ENCODE assay signal across 9 cellular contexts in genomic region chr9:76904661-76905457, GRCh38. TPM values are rescaled to one million over a fixed set of nuclear protein-coding genes. Genes with fewer than 3 reads are reported as not detected.
DNase-seq lines count a peak whose midpoint lies in the region; ATAC-seq and TF ChIP-seq lines count a peak whose summit lies in the region.
"Had no signal": no experiment of that assay in that cellular context is flagged by ENCODE, and none has a peak within 500 bp of the region (broad histone marks: within the 10 kb centered on the region; RNA-seq: fewer than 3 reads in every experiment).

No MANE protein-coding gene starts in this region.

- DNase-seq in NCI-H146 (lab: John Stamatoyannopoulos, UW) (peak; percentile 28), NCI-H146 treated with DMSO at 0.1 percent for 48 hours (lab: John Stamatoyannopoulos, UW; ENCODE audit: unreplicated experiment) (no peak), chondrocyte (ENCODE audit: low spot score) (no peak), mesendoderm (no peak), tibial artery (no peak)
- no peak for DNase-seq in stimulated activated naive CD8-positive, alpha-beta T cell treated with anti-CD3 and anti-CD28 coated beads, Interleukin-15, Interleukin-2, amounts not matched to agents 100 U/mL and 50 U/mL, for 24 hours
- DNase-seq: erythroblast had no signal

- H4K8ac ChIP-seq in mesendoderm (ENCODE audit: low read depth, low read length): no peak overlapping the region

- H3K18ac ChIP-seq in mesendoderm (ENCODE audit: low read length): no peak overlapping the region

- no peaks in the 10 kb centered on the region for H3K9me3 ChIP-seq in tibial artery

- no peak overlapping the region for H3K56ac ChIP-seq in mesendoderm (ENCODE audit: low read length)

- TF ChIP-seq CTCF in chondrocyte (IDR thresholded peaks at IDR 0.05) (no peak), tibial artery (IDR thresholded peaks at IDR 0.05) (no peak)

- H4K5ac ChIP-seq in mesendoderm (ENCODE audit: low read length): no peak overlapping the region

- WGBS in mesendoderm (ENCODE audit: extremely low coverage, insufficient coverage, low lambda C conversion rate): no CpG with 5 or more reads among the region's 8 CpGs

- H3K9ac ChIP-seq in mesendoderm (ENCODE audit: low read length): no peak overlapping the region

- peak overlapping the region; percentile 83 for H3K4me3 Mint-ChIP-seq in chondrocyte (ENCODE audit: unreplicated experiment)

- H2BK15ac ChIP-seq in mesendoderm (replicated peaks; ENCODE audit: low read depth): no peak overlapping the region

- H2BK5ac ChIP-seq in mesendoderm (ENCODE audit: low read length): no peak overlapping the region

- no peak overlapping the region for H2BK120ac ChIP-seq in mesendoderm (ENCODE audit: low read depth, low read length)

- H3K4me1 ChIP-seq in mesendoderm (ENCODE audit: control insufficient read depth, low read depth, low read length) (peaks cover 6% of the 10 kb centered on the region), tibial artery (peaks cover 0 to 53% (median 25%) of the 10 kb centered on the region in 4 donors)

- no peak overlapping the region for H3K4ac ChIP-seq in mesendoderm (ENCODE audit: low read depth, low read length)

- H3K79me2 ChIP-seq in mesendoderm (ENCODE audit: control insufficient read depth, insufficient read depth, low read length): no peaks in the 10 kb centered on the region

- no peaks in the 10 kb centered on the region for H3K79me1 ChIP-seq in mesendoderm (ENCODE audit: low read length)

- H3K23ac ChIP-seq in mesendoderm (ENCODE audit: low read length): no peak overlapping the region

- no peaks in the 10 kb centered on the region for H3K36me3 ChIP-seq in mesendoderm (ENCODE audit: control insufficient read depth, insufficient read depth, low read length)
- H3K36me3 ChIP-seq in tibial artery: peaks cover 0 to 5% (median 0%) of the 10 kb centered on the region in 3 donors

- H2AK5ac ChIP-seq in mesendoderm (ENCODE audit: low read length): no peak overlapping the region

- peak overlapping the region; percentile 9 for H3K27ac Mint-ChIP-seq in chondrocyte (ENCODE audit: unreplicated experiment)

- peaks cover 26% of the 10 kb centered on the region for H3K4me1 Mint-ChIP-seq in chondrocyte (ENCODE audit: low read depth)

- no peaks in the 10 kb centered on the region for H3K9me3 Mint-ChIP-seq in chondrocyte (ENCODE audit: low read depth)

- H3K27me3 Mint-ChIP-seq in chondrocyte (ENCODE audit: low read depth): peaks cover 47% of the 10 kb centered on the region

- H3K27me3 ChIP-seq in mesendoderm (ENCODE audit: insufficient read depth, low read length, poor library complexity): peaks cover 16% of the 10 kb centered on the region
- no peaks in the 10 kb centered on the region for H3K27me3 ChIP-seq in tibial artery

- ATAC-seq in GM19395 (IDR thresholded peaks at IDR 0.05; ENCODE audit: unreplicated experiment) (no peak), HG02973 (IDR thresholded peaks at IDR 0.05; ENCODE audit: unreplicated experiment) (no peak)
- no peak for ATAC-seq in stimulated activated naive CD8-positive, alpha-beta T cell treated with anti-CD3 and anti-CD28 coated beads, Interleukin-15, Interleukin-2, amounts not matched to agents 100 U/mL and 50 U/mL, for 24 hours

- H3K27ac ChIP-seq in mesendoderm (ENCODE audit: low read depth, low read length): no peak overlapping the region
- peak overlapping the region; percentile 74 to 86 for H3K27ac ChIP-seq in tibial artery

- H3K4me3 ChIP-seq in mesendoderm (ENCODE audit: low read length): no peak overlapping the region
- H3K4me3 ChIP-seq in tibial artery: peak overlapping the region; percentile 71 to 83

- H3K36me3 Mint-ChIP-seq in chondrocyte (ENCODE audit: low read depth): peaks cover 5% of the 10 kb centered on the region

- peak overlapping the region; percentile 87 for H3K4me2 ChIP-seq in mesendoderm (ENCODE audit: low read length)

- intact Hi-C loops in tibial artery (cut with DNase I; ENCODE audit: low total_unique reads): loop anchor here (5.0 kb wide), 1 partner anchor 88 kb away; no protein-coding TSS in a partner anchor

RNA-seq across cellular contexts. Expression of gene PRUNE2, which starts 1.1 kb away (rescaled TPM):
- total RNA-seq in chondrocyte: 5.5 to 11.4 TPM (median 10.5 TPM) in 3 replicates
- 1.3 TPM for polyA plus RNA-seq in mesendoderm (2013, experiment 1 of 2)
- 1.9 TPM for polyA plus RNA-seq in mesendoderm (2013, experiment 2 of 2)
